Comparison of ENCODE assay signal across 26 cellular contexts in genomic region chr16:51119576-51120288, GRCh38. TPM values are rescaled to one million over a fixed set of nuclear protein-coding genes. Genes with fewer than 3 reads are reported as not detected.
DNase-seq lines count a peak whose midpoint lies in the region; ATAC-seq, FAIRE-seq and TF ChIP-seq lines count a peak whose summit lies in the region.
"Had no signal": no experiment of that assay in that cellular context is flagged by ENCODE, and none has a peak within 500 bp of the region (broad histone marks: within the 10 kb centered on the region; RNA-seq: fewer than 3 reads in every experiment).

No MANE protein-coding gene starts in this region.

- no peak overlapping the region for H3K23ac ChIP-seq in H1 (ENCODE audit: insufficient read length)

- H3K79me1 ChIP-seq in H1 (ENCODE audit: low read depth, low read length) = no peaks in the 10 kb centered on the region

- H3K18ac ChIP-seq in H1 (ENCODE audit: extremely low read depth, low read length) = no peak overlapping the region

- no peaks in the 10 kb centered on the region for H3K36me3 ChIP-seq in H1 (ENCODE audit: control insufficient read depth in 2 of 4, insufficient read depth in 4 of 4, low read length in 3 of 4)
- no peaks in the 10 kb centered on the region for H3K36me3 ChIP-seq in liver (ENCODE audit: control insufficient read depth in 4 of 4, insufficient read depth in 3 of 4, low read depth in 1 of 4, low read length in 3 of 4)
- no peaks in the 10 kb centered on the region for H3K36me3 ChIP-seq in small intestine (ENCODE audit: control insufficient read depth in 2 of 2, insufficient read depth in 2 of 2, low read length in 2 of 2)
- H3K36me3 ChIP-seq: prostate gland, upper lobe of right lung had no signal

- ATAC-seq in GM21423 (IDR thresholded peaks at IDR 0.05; ENCODE audit: unreplicated experiment) (no peak), SK-N-SH treated with all-trans-retinoic acid at 6 μM for 48 hours (no peak), HG02798 (IDR thresholded peaks at IDR 0.05; ENCODE audit: poor library complexity, unreplicated experiment) (no peak)
- ATAC-seq: activated CD4-positive, alpha-beta T cell treated with anti-CD3 and anti-CD28 coated beads for 36 hours; body of pancreas; Panc1; upper lobe of right lung had no signal

- peak overlapping the region; percentile 32; the same call in 1 of the 2 replicates for H2AFZ ChIP-seq in H1 (ENCODE audit: low read length)

- no peaks in the 10 kb centered on the region for H3K9me3 ChIP-seq in H1 (ENCODE audit: insufficient read depth in 2 of 2, low read depth in 1 of 2, low read length in 1 of 2)
- H3K9me3 ChIP-seq in liver (ENCODE audit: control insufficient read depth in 4 of 4, low read length in 3 of 4) = no peaks in the 10 kb centered on the region
- no peaks in the 10 kb centered on the region for H3K9me3 ChIP-seq in small intestine (ENCODE audit: control insufficient read depth, low read depth)
- H3K9me3 ChIP-seq: body of pancreas, Caco-2, prostate gland, upper lobe of right lung had no signal

- H2BK20ac ChIP-seq in H1 (ENCODE audit: low read length) = no peak overlapping the region

- DNase-seq in Daoy (ENCODE audit: low read depth) = peak; percentile 19
- DNase-seq in H1 (ENCODE audit: low read depth in 1 of 2, low spot score in 2 of 2) = no peak
- DNase-seq in small intestine = peak; percentile 15
- no peak for DNase-seq in glomerular visceral epithelial cell (ENCODE audit: extremely low spot score)
- DNase-seq: activated CD4-positive, alpha-beta T cell treated with anti-CD3 and anti-CD28 coated beads for 36 hours; activated CD8-positive, alpha-beta memory T cell treated with anti-CD3 and anti-CD28 coated beads for 24 hours; activated gamma-delta T cell treated with Interleukin-2 at 50 U/mL for 16 hours; activated T-cell treated with anti-CD3 and anti-CD28 coated beads, Interleukin-2, amount 50 U/mL, for 1 hour; body of pancreas; Caco-2; foreskin melanocyte; NCI-H1092 treated with DMSO at 0.1 percent for 48 hours; NCI-H1930; NCI-H226; SIG-M5; stimulated activated CD4-positive, alpha-beta T cell treated with anti-CD3 and anti-CD28 coated beads, Interleukin-1b, Interleukin-23, amount 100 ng/mL, for 48 hours; T-helper 1 cell; upper lobe of right lung had no signal

- H2BK120ac ChIP-seq in H1 (replicated peaks; ENCODE audit: low read depth, low read length) = no peak overlapping the region

- H3K4me1 ChIP-seq in H1 (replicated peaks in 1 of 4; ENCODE audit: control insufficient read depth in 3 of 4, insufficient read depth in 4 of 4, low read length in 3 of 4) = peaks cover 5 to 15% (median 10%) of the 10 kb centered on the region in 4 experiments
- peaks cover 2 to 79% (median 45%) of the 10 kb centered on the region in 4 donors for H3K4me1 ChIP-seq in liver (ENCODE audit: control insufficient read depth in 4 of 4, insufficient read depth in 4 of 4, low read length in 3 of 4)
- peaks cover 0 to 3% of the 10 kb centered on the region in 2 donors for H3K4me1 ChIP-seq in small intestine (ENCODE audit: control insufficient read depth in 2 of 2, insufficient read depth in 1 of 2, low read depth in 1 of 2, low read length in 1 of 2)
- H3K4me1 ChIP-seq: body of pancreas, prostate gland, upper lobe of right lung had no signal

- no peaks in the 10 kb centered on the region for H3K23me2 ChIP-seq in H1 (ENCODE audit: low read depth, low read length)

- no peak for FAIRE-seq in H1 (lab: Jason Lieb, UNC)
- no peak for FAIRE-seq in small intestine (lab: Jason Lieb, UNC)

- TF ChIP-seq EP300 in H1 (IDR thresholded peaks at IDR 0.05; ENCODE audit: borderline replicate concordance in 1 of 2, low read depth in 2 of 2, low read length in 2 of 2) = no peak

- peak in 1 of 3 experiments; percentile 26; a peak in 1 of 4 replicates for TF ChIP-seq CTCF in H1 (IDR thresholded peaks at IDR 0.05; ENCODE audit: control extremely low read depth in 1 of 3, insufficient read depth in 1 of 3, low read depth in 1 of 3, low read length in 3 of 3)
- no peak for TF ChIP-seq CTCF in liver (IDR thresholded peaks at IDR 0.05; ENCODE audit: low read depth, low read length, missing input control)

- no peaks in the 10 kb centered on the region for H4K20me1 ChIP-seq in H1 (replicated peaks in 1 of 2; ENCODE audit: control insufficient read depth in 1 of 2, insufficient read depth in 2 of 2, low read length in 2 of 2)

- no peak overlapping the region for H2BK12ac ChIP-seq in H1 (ENCODE audit: low read depth, low read length)

- H4K8ac ChIP-seq in H1 (ENCODE audit: extremely low read depth, insufficient read depth, low read length) = no peak overlapping the region; the same call in 1 of the 2 replicates

- H3K4me2 ChIP-seq in H1 (ENCODE audit: insufficient read depth in 1 of 2, low read depth in 2 of 2, low read length in 2 of 2) = no peak overlapping the region

- H4K91ac ChIP-seq in H1 (replicated peaks; ENCODE audit: insufficient read length, low read length) = no peak overlapping the region

- no peak overlapping the region for H3K27ac ChIP-seq in H1 (ENCODE audit: low read depth, low read length)
- H3K27ac ChIP-seq in liver (ENCODE audit: low read depth in 1 of 2, low read length in 2 of 2) = peak overlapping the region; percentile 32 to 80
- no peak overlapping the region for H3K27ac ChIP-seq in small intestine (ENCODE audit: low read depth in 1 of 2, low read length in 1 of 2)
- H3K27ac ChIP-seq: body of pancreas, epithelial cell of prostate, prostate gland, upper lobe of right lung had no signal

- POLR2A ChIA-PET in H1 (lab: Charles Lee; ENCODE audit: partially characterized antibody) = no interaction called here

- no peak overlapping the region for H3K9ac ChIP-seq in H1 (replicated peaks in 1 of 4; ENCODE audit: extremely low read depth in 1 of 4, low read depth in 3 of 4, low read length in 3 of 4)
- peak overlapping the region in 1 of 2 donors; percentile 54 for H3K9ac ChIP-seq in liver (ENCODE audit: low read depth in 1 of 2, low read length in 2 of 2)

- no peak overlapping the region for H4K5ac ChIP-seq in H1 (ENCODE audit: insufficient read length, low read depth, low read length)

- H3K56ac ChIP-seq in H1 (replicated peaks; ENCODE audit: insufficient read length, low read depth, low read length) = no peak overlapping the region

- no peak overlapping the region for H3K14ac ChIP-seq in H1 (ENCODE audit: insufficient read length)

- CTCF ChIA-PET in H1 (lab: Charles Lee; ENCODE audit: partially characterized antibody) = interaction anchor here (0.6 to 0.8 kb wide), 2 partner anchors 11 to 111 kb away, joined by 3 read pairs; no protein-coding TSS in a partner anchor

- no peak for TF ChIP-seq POLR2A in H1 (IDR thresholded peaks at IDR 0.05; ENCODE audit: control extremely low read depth in 1 of 2, low read depth in 2 of 2, low read length in 2 of 2)

- no peak overlapping the region for H2BK5ac ChIP-seq in H1 (ENCODE audit: low read depth, low read length)

- TF ChIP-seq RAD21 in H1 (IDR thresholded peaks at IDR 0.05 in 1 of 2, conservative IDR thresholded peaks at IDR 0.05 in 1 of 2; ENCODE audit: low read depth in 2 of 2, low read length in 2 of 2) (peak; percentile 25 to 46; a peak in 3 of 4 replicates), liver (IDR thresholded peaks at IDR 0.05) (peak in 1 of 2 donors; percentile 36)

- H3K27me3 ChIP-seq in H1 (replicated peaks in 1 of 4; ENCODE audit: control insufficient read depth in 3 of 4, extremely low read depth in 1 of 4, insufficient read depth in 3 of 4, low read length in 3 of 4) = no peaks in the 10 kb centered on the region; a peak in 1 of 7 replicates
- no peaks in the 10 kb centered on the region for H3K27me3 ChIP-seq in liver (ENCODE audit: control insufficient read depth in 4 of 4, insufficient read depth in 4 of 4, low read length in 3 of 4)
- H3K27me3 ChIP-seq in small intestine (ENCODE audit: control insufficient read depth in 2 of 2, insufficient read depth in 2 of 2, low read length in 2 of 2) = peaks cover 0 to 3% of the 10 kb centered on the region in 2 donors
- H3K27me3 ChIP-seq: body of pancreas had no signal

- H2BK15ac ChIP-seq in H1 (ENCODE audit: low read length) = no peak overlapping the region

- H3K79me2 ChIP-seq in H1 (ENCODE audit: control insufficient read depth in 1 of 2, insufficient read depth in 2 of 2, low read length in 2 of 2) = no peaks in the 10 kb centered on the region

- WGBS in H1 (ENCODE audit: extremely low coverage in 1 of 2, insufficient coverage in 1 of 2, insufficient read length in 1 of 2, insufficient replicate concordance in 2 of 2, low coverage in 1 of 2, low lambda C conversion rate in 2 of 2, missing lambda C conversion rate in 1 of 2), 2 experiments = 81% methylated on average over 11 of the region's 11 CpGs; no CpG with 5 or more reads in 1 of the 2 experiments
- WGBS in liver = 31% methylated on average over 11 of the region's 11 CpGs
- 17 to 47% (median 40%) methylated on average over 11 of the region's 11 CpGs for WGBS in small intestine, 3 donors

- no peak overlapping the region for H2AK5ac ChIP-seq in H1 (ENCODE audit: low read depth, low read length)

- H3K4me3 ChIP-seq in H1 (ENCODE audit: extremely low read depth in 1 of 4, insufficient read depth in 2 of 4, low read depth in 3 of 4, low read length in 4 of 4) = no peak overlapping the region
- H3K4me3 ChIP-seq in liver (ENCODE audit: low read depth in 1 of 3, low read length in 3 of 3) = peak overlapping the region in 2 of 3 donors; percentile 20 to 39
- H3K4me3 ChIP-seq in small intestine (ENCODE audit: low read depth in 1 of 2, low read length in 2 of 2) = no peak overlapping the region
- H3K4me3 ChIP-seq: body of pancreas, prostate gland, upper lobe of right lung had no signal

- no peak overlapping the region for H3K4ac ChIP-seq in H1 (replicated peaks; ENCODE audit: insufficient read length, low read depth, low read length)

TF ChIP-seq in H1, 55 proteins besides CTCF, POLR2A, EP300 and RAD21:
- no peak for TF ChIP-seq BACH1 (IDR thresholded peaks at IDR 0.05; ENCODE audit: low read length)

TF ChIP-seq in liver, 16 proteins besides CTCF, POLR2A, EP300 and RAD21 (continues in another document):
- TF ChIP-seq HNF4G (IDR thresholded peaks at IDR 0.05) (no peak), HNF4A (conservative IDR thresholded peaks at IDR 0.05) (peak; percentile 49 to 59)

TF ChIP-seq in SK-N-SH treated with all-trans-retinoic acid at 6 μM for 48 hours, 23 proteins besides CTCF, POLR2A, EP300 and RAD21 (continues in another document):
- TF ChIP-seq ZNF8 (CRISPR knock-in tag; IDR thresholded peaks at IDR 0.05) (no peak), CSDC2 (CRISPR knock-in tag; IDR thresholded peaks at IDR 0.05) (no peak)

RNA-seq across cellular contexts. Expression of gene SALL1, which starts 31.3 kb away (rescaled TPM):
- 0.48 and 0.57 TPM in 2 replicates for total RNA-seq in Daoy (2014; rRNA removed; shearing (Covaris generic))
- 54.3 and 56.8 TPM in 2 replicates for total RNA-seq in H1 (2021; fragmentation: NEBNext Ultra II Directional; extraction: Animal tissue kit (Norgen Biotek cat#: 25700))
- polyA plus RNA-seq in H1 (2011; rRNA removed) (33.7 and 40.5 TPM in 2 replicates), liver (10 to 100 TPM; 11.7 to 11.8 TPM), small intestine (under 1 TPM in 2 of 3 donors, not detected in 1; 0.27 to 0.39 TPM)
- polyA plus RNA-seq in H1 (2011; cell fraction: cytosol; rRNA removed) = 29.6 TPM
- polyA plus RNA-seq in H1 (2011; cell fraction: nucleus; rRNA removed) = 55.1 TPM
- polyA plus RNA-seq in H1 (2012, experiment 1 of 2) = 44.6 to 47.3 TPM (median 46.1 TPM) in 4 replicates
- 9.7 TPM for polyA plus RNA-seq in H1 (2012, experiment 2 of 2)
- 31.3 TPM for polyA plus RNA-seq in H1 (2013, experiment 1 of 2)
- 31.7 TPM for polyA plus RNA-seq in H1 (2013, experiment 2 of 2)
- polyA minus RNA-seq in H1 (2011; rRNA and poly(A)+ RNA removed) = 39.5 and 43.2 TPM in 2 replicates
- polyA minus RNA-seq in H1 (2011; cell fraction: cytosol; rRNA and poly(A)+ RNA removed) = 29.9 TPM
- polyA minus RNA-seq in H1 (2011; cell fraction: nucleus; rRNA and poly(A)+ RNA removed) = 19.5 TPM
- 10 to 100 TPM in 1 of 2 donors, 1 to 10 TPM in 1; 1.8 to 13.4 TPM for total RNA-seq in liver
- total RNA-seq: activated CD4-positive, alpha-beta T cell treated with anti-CD3 and anti-CD28 coated beads for 36 hours; Caco-2; skeletal muscle tissue; upper lobe of right lung had no signal

Comparison
In these comparisons a context has a peak if more than half of its experiments do, and no peak if none do; other contexts are left out.
1. DNase-seq: peak in Daoy (single experiment) and small intestine (single experiment); none in H1 (0 of 2) and glomerular visceral epithelial cell (single experiment).
2. H3K27ac ChIP-seq: peak in liver (2 of 2); none in H1 (single experiment) and small intestine (0 of 2).
3. H3K4me3 ChIP-seq: peak in liver (2 of 3); none in H1 (0 of 4) and small intestine (0 of 2).